In genomic region chr12:74626397-74626796, GRCh38 we compare ENCODE assay signal across 19 cellular contexts.
DNase-seq lines count a peak whose midpoint lies in the region; ATAC-seq lines count a peak whose summit lies in the region.
"Had no signal": no experiment of that assay in that cellular context is flagged by ENCODE, and none has a peak within 500 bp of the region (broad histone marks: within the 10 kb centered on the region; RNA-seq: fewer than 3 reads in every experiment).

No MANE protein-coding gene starts in this region.

- no peaks in the 10 kb centered on the region for H3K36me3 ChIP-seq in HAP-1 (replicated peaks)
- H3K36me3 ChIP-seq: pancreas had no signal

- in situ Hi-C loops in HAP-1 (cut with MboI; ENCODE audit: low sequenced_read_pairs): no loop called here

- no peaks in the 10 kb centered on the region for H3K4me1 ChIP-seq in HAP-1

- H3K9me3 ChIP-seq in HAP-1: no peaks in the 10 kb centered on the region
- H3K9me3 ChIP-seq: pancreas had no signal

- DNase-seq in DMS79 (lab: John Stamatoyannopoulos, UW): no peak
- no peak for DNase-seq in foreskin melanocyte
- no peak for DNase-seq in HAP-1 (ENCODE audit: low spot score in 2 of 2)
- DNase-seq: activated CD4-positive, CD25-positive, alpha-beta regulatory T cell treated with anti-CD3 and anti-CD28 coated beads, Interleukin-2, amount 50 U/mL, for 72 hours; COR-L47; effector CD4-positive, alpha-beta T cell; hippocampal formation; NCI-H1436; NCI-H526 treated with DMSO at 0.1 percent for 48 hours; pancreas; RPMI8226; stimulated activated naive CD8-positive, alpha-beta T cell treated with anti-CD3 and anti-CD28 coated beads, Interleukin-15, amount 100 ng/mL, for 72 hours had no signal

- H3K4me3 ChIP-seq in HAP-1: no peak overlapping the region
- H3K4me3 ChIP-seq: pancreas, skin epidermis had no signal

- H3K27me3 ChIP-seq in HAP-1 (ENCODE audit: low read depth): no peaks in the 10 kb centered on the region
- H3K27me3 ChIP-seq: pancreas had no signal

- ATAC-seq in GM18511 (IDR thresholded peaks at IDR 0.05; ENCODE audit: unreplicated experiment) (peak; percentile 78), GM21526 (IDR thresholded peaks at IDR 0.05; ENCODE audit: low FRiP score, unreplicated experiment) (peak; percentile 86), HG03045 (IDR thresholded peaks at IDR 0.05; ENCODE audit: unreplicated experiment) (peak; percentile 52), HG03571 (IDR thresholded peaks at IDR 0.05; ENCODE audit: unreplicated experiment) (peak; percentile 59), GM19035 (IDR thresholded peaks at IDR 0.05; ENCODE audit: unreplicated experiment) (no peak)
- ATAC-seq: activated naive CD4-positive, alpha-beta T cell treated with anti-CD3 and anti-CD28 coated beads, Interleukin-2, amount 50 U/mL, for 72 hours; pancreas; stimulated activated naive CD8-positive, alpha-beta T cell treated with anti-CD3 and anti-CD28 coated beads, Interleukin-15, amount 100 ng/mL, for 72 hours had no signal
